Comparison of ENCODE assay signal across 24 cellular contexts in genomic region chr4:82981116-82981515, GRCh38.
"Had no signal": no experiment of that assay in that cellular context is flagged by ENCODE, and none has a peak within 500 bp of the region (broad histone marks: within the 10 kb centered on the region; RNA-seq: fewer than 3 reads in every experiment).

No MANE protein-coding gene starts in this region.

- H3K4me1 Mint-ChIP-seq: endodermal cell; mesothelial cell of epicardium; nephron; neural progenitor cell; stimulated activated effector memory CD8-positive, alpha-beta T cell treated with anti-CD3 and anti-CD28 coated beads, Interleukin-12 subunit alpha, Interleukin-12 subunit beta, amount 100 ng/mL, for 72 hours had no signal

- DNase-seq: effector CD8-positive, alpha-beta T cell; endodermal cell; foreskin keratinocyte; heart left ventricle; kidney; left lung; mesenchymal stem cell; naive thymus-derived CD4-positive, alpha-beta T cell; stimulated activated CD4-positive, alpha-beta T cell treated with anti-CD3 and anti-CD28 coated beads, Interleukin-2, amount 100 ng/mL, for 24 hours; stimulated activated CD4-positive, alpha-beta T cell treated with anti-CD3 and anti-CD28 coated beads, Interleukin-4, amount 100 ng/mL, for 24 hours; stimulated activated naive CD4-positive, alpha-beta T cell treated with Interleukin-2 at 50 U/mL for 16 hours; stomach; thyroid gland; trophoblast cell had no signal

- H3K27ac Mint-ChIP-seq: endodermal cell; mesothelial cell of epicardium; naive thymus-derived CD4-positive, alpha-beta T cell; nephron; neural progenitor cell; stimulated activated effector memory CD8-positive, alpha-beta T cell treated with anti-CD3 and anti-CD28 coated beads, Interleukin-12 subunit alpha, Interleukin-12 subunit beta, amount 100 ng/mL, for 72 hours had no signal

- H3K27me3 Mint-ChIP-seq: naive thymus-derived CD4-positive, alpha-beta T cell had no signal

- H3K36me3 ChIP-seq: prostate gland, thyroid gland had no signal

- H3K4me3 Mint-ChIP-seq: endodermal cell; mesothelial cell of epicardium; naive thymus-derived CD4-positive, alpha-beta T cell; nephron; neural progenitor cell; stimulated activated effector memory CD8-positive, alpha-beta T cell treated with anti-CD3 and anti-CD28 coated beads, Interleukin-12 subunit alpha, Interleukin-12 subunit beta, amount 100 ng/mL, for 72 hours had no signal

- H3K4me3 ChIP-seq: esophagus muscularis mucosa, gastroesophageal sphincter, heart left ventricle, hepatocyte, left lung, neural progenitor cell, prostate gland, right atrium auricular region, stomach, thyroid gland had no signal

- H3K9me3 ChIP-seq: esophagus muscularis mucosa, gastroesophageal sphincter, heart left ventricle, left lung, prostate gland, right atrium auricular region, stomach, thyroid gland had no signal

- H3K27me3 ChIP-seq: esophagus muscularis mucosa, foreskin keratinocyte, gastroesophageal sphincter, heart left ventricle, hepatocyte, left lung, neural progenitor cell, right atrium auricular region, stomach, thyroid gland had no signal

- ATAC-seq: foreskin keratinocyte; gastroesophageal sphincter; heart left ventricle; left lung; naive thymus-derived CD4-positive, alpha-beta T cell; sciatic nerve; stimulated activated effector memory CD8-positive, alpha-beta T cell treated with anti-CD3 and anti-CD28 coated beads, Interleukin-12 subunit alpha, Interleukin-12 subunit beta, amount 100 ng/mL, for 72 hours had no signal

- H3K4me1 ChIP-seq: esophagus muscularis mucosa, foreskin keratinocyte, gastroesophageal sphincter, heart left ventricle, left lung, neural progenitor cell, prostate gland, right atrium auricular region, stomach, thyroid gland had no signal

- H3K9me3 Mint-ChIP-seq: endodermal cell; mesothelial cell of epicardium; naive thymus-derived CD4-positive, alpha-beta T cell; nephron; neural progenitor cell; stimulated activated effector memory CD8-positive, alpha-beta T cell treated with anti-CD3 and anti-CD28 coated beads, Interleukin-12 subunit alpha, Interleukin-12 subunit beta, amount 100 ng/mL, for 72 hours had no signal

- H3K27ac ChIP-seq: esophagus muscularis mucosa, foreskin keratinocyte, gastroesophageal sphincter, heart left ventricle, hepatocyte, left lung, neural progenitor cell, prostate gland, right atrium auricular region, stomach, thyroid gland had no signal
